8 cellular contexts compared by ENCODE assay signal in genomic region chr12:33566403-33566802, GRCh38.
"Had no signal": no experiment of that assay in that cellular context is flagged by ENCODE, and none has a peak within 500 bp of the region (broad histone marks: within the 10 kb centered on the region; RNA-seq: fewer than 3 reads in every experiment).

No MANE protein-coding gene starts in this region.

- H3K27ac ChIP-seq: HL-60, KMS-11 had no signal

- H3K4me1 Mint-ChIP-seq: IgD-negative memory B cell had no signal

- FAIRE-seq: HTR-8/SVneo had no signal

- H3K9ac ChIP-seq: KMS-11 had no signal

- H3K4me3 ChIP-seq: K562 had no signal

- H3K36me3 Mint-ChIP-seq: IgD-negative memory B cell had no signal

- H3K4me3 Mint-ChIP-seq: IgD-negative memory B cell had no signal

- H3K27me3 Mint-ChIP-seq: IgD-negative memory B cell had no signal

- DNase-seq: IMR-90, KBM-7, KG1 had no signal

- ATAC-seq: K562 had no signal

- H3K4me2 ChIP-seq: KMS-11 had no signal
